17 cellular contexts compared by ENCODE assay signal in the genomic region with DNA sequence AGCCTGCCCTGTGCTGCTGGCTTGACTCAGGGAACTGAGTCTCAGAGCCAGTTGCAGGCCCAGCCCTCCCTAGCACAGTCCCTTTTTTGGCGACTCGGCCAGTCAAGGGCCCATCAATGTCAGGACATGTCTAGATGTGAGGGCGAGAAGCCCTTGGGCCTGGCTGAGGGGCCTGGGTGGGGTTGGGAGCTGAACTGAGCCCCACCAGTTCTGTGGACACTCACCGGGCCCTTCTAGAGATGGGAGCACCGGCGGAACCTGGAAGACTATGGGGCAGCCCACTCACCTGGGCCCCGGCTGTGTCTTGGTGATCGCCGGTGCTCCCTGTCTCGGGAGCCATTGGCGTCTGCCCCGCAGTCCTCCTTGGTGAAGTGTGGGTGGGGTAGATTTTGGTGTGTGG.
DNase-seq lines count a peak whose midpoint lies in the region; ATAC-seq and TF ChIP-seq lines count a peak whose summit lies in the region.
"Had no signal": no experiment of that assay in that cellular context is flagged by ENCODE, and none has a peak within 500 bp of the region (broad histone marks: within the 10 kb centered on the region; RNA-seq: fewer than 3 reads in every experiment).

No MANE protein-coding gene starts in this region.

- no peak for ATAC-seq in HG03520 (IDR thresholded peaks at IDR 0.05; ENCODE audit: unreplicated experiment)
- ATAC-seq: A549 had no signal

- 90 to 96% (median 94%) methylated on average over 4 to 12 of the region's 12 CpGs for WGBS in spleen, 5 donors
- 87 to 92% methylated on average over 12 of the region's 12 CpGs for WGBS in lower leg skin, 2 donors

- H3K4me3 ChIP-seq in neural progenitor cell: no peak overlapping the region
- no peak overlapping the region for H3K4me3 ChIP-seq in spleen
- no peak overlapping the region for H3K4me3 ChIP-seq in lower leg skin (ENCODE audit: low read depth, poor library complexity, severe bottlenecking)
- H3K4me3 ChIP-seq: A549 had no signal

- H3K27me3 Mint-ChIP-seq in brain (peaks cover 7% of the 10 kb centered on the region), glutamatergic neuron (ENCODE audit: unreplicated experiment) (peaks cover 14% of the 10 kb centered on the region), neural progenitor cell (ENCODE audit: insufficient read depth, low read depth) (peaks cover 14% of the 10 kb centered on the region)

- no peaks in the 10 kb centered on the region for H4K20me1 ChIP-seq in neural progenitor cell (ENCODE audit: low read depth)

- DNase-seq in glutamatergic neuron (peak; percentile 14), neural progenitor cell (ENCODE audit: low spot score) (no peak), spleen (peak; percentile 66), lower leg skin (ENCODE audit: low spot score in 2 of 2) (no peak), iPS-NIHi7 (ENCODE audit: extremely low spot score) (no peak)
- DNase-seq: BE2C; CD4-positive, alpha-beta memory T cell; DMS153; DMS79 treated with DMSO at 0.1 percent for 48 hours; EL; GOT3; HCEC 1CT; HFFc6 had no signal

- H3K4me1 ChIP-seq in neural progenitor cell: no peaks in the 10 kb centered on the region
- peaks cover 0 to 9% (median 0%) of the 10 kb centered on the region in 6 donors for H3K4me1 ChIP-seq in spleen
- H3K4me1 ChIP-seq: A549, BE2C had no signal

- no peak for TF ChIP-seq POLR2A in spleen (IDR thresholded peaks at IDR 0.05)
- TF ChIP-seq POLR2A in lower leg skin (IDR thresholded peaks at IDR 0.05): no peak

- no peak overlapping the region for H2AFZ ChIP-seq in neural progenitor cell (replicated peaks)

- intact Hi-C loops in spleen (cut with DNase I; ENCODE audit: low total_unique reads) (no loop called here), lower leg skin (cut with DNase I; ENCODE audit: low total_unique reads) (no loop called here)

- H3F3A ChIP-seq in neural progenitor cell (ENCODE audit: low read depth): no peaks in the 10 kb centered on the region

- no peaks in the 10 kb centered on the region for H3K27me3 ChIP-seq in neural progenitor cell
- H3K27me3 ChIP-seq in spleen (replicated peaks in 1 of 7): peaks cover 0 to 20% (median 0%) of the 10 kb centered on the region in 7 donors
- H3K27me3 ChIP-seq: BE2C had no signal

- H3K9me3 ChIP-seq in neural progenitor cell (ENCODE audit: low read depth): no peaks in the 10 kb centered on the region
- H3K9me3 ChIP-seq in spleen: no peaks in the 10 kb centered on the region
- H3K9me3 ChIP-seq: A549, BE2C had no signal

- H3K9me3 Mint-ChIP-seq in brain (no peaks in the 10 kb centered on the region), glutamatergic neuron (ENCODE audit: unreplicated experiment) (peaks cover 21% of the 10 kb centered on the region), neural progenitor cell (no peaks in the 10 kb centered on the region)
- H3K9me3 Mint-ChIP-seq: HFFc6 had no signal

- no peaks in the 10 kb centered on the region for H3K36me3 Mint-ChIP-seq in brain
- H3K36me3 Mint-ChIP-seq in glutamatergic neuron (ENCODE audit: unreplicated experiment): no peaks in the 10 kb centered on the region
- H3K36me3 Mint-ChIP-seq in neural progenitor cell: no peaks in the 10 kb centered on the region
- H3K36me3 Mint-ChIP-seq: CD4-positive, alpha-beta memory T cell had no signal

- H3K4me3 Mint-ChIP-seq in brain (no peak overlapping the region), glutamatergic neuron (ENCODE audit: unreplicated experiment) (no peak overlapping the region), neural progenitor cell (peak overlapping the region; percentile 50)
- H3K4me3 Mint-ChIP-seq: CD4-positive, alpha-beta memory T cell; HFFc6 had no signal

- H3K36me3 ChIP-seq in neural progenitor cell: no peaks in the 10 kb centered on the region
- H3K36me3 ChIP-seq in spleen: no peaks in the 10 kb centered on the region
- H3K36me3 ChIP-seq: BE2C had no signal

- H3K27ac Mint-ChIP-seq in brain: peak overlapping the region in 4 of 5 experiments; percentile 20 to 97 (median 86)
- no peak overlapping the region for H3K27ac Mint-ChIP-seq in glutamatergic neuron (ENCODE audit: unreplicated experiment)
- H3K27ac Mint-ChIP-seq in neural progenitor cell: no peak overlapping the region
- H3K27ac Mint-ChIP-seq: CD4-positive, alpha-beta memory T cell; HFFc6 had no signal

- no peak for TF ChIP-seq CTCF in brain (conservative IDR thresholded peaks at IDR 0.05)
- no peak for TF ChIP-seq CTCF in glutamatergic neuron (IDR thresholded peaks at IDR 0.05; ENCODE audit: partially characterized antibody, unreplicated experiment)
- TF ChIP-seq CTCF in neural progenitor cell (IDR thresholded peaks at IDR 0.05): no peak
- TF ChIP-seq CTCF in spleen (IDR thresholded peaks at IDR 0.05 in 8 of 11, conservative IDR thresholded peaks at IDR 0.05 in 3 of 11): no peak
- no peak for TF ChIP-seq CTCF in lower leg skin (IDR thresholded peaks at IDR 0.05)

- peaks cover 24% of the 10 kb centered on the region for H3K4me1 Mint-ChIP-seq in brain
- H3K4me1 Mint-ChIP-seq in glutamatergic neuron (ENCODE audit: low read depth, unreplicated experiment): peaks cover 26% of the 10 kb centered on the region
- H3K4me1 Mint-ChIP-seq in neural progenitor cell: peaks cover 4% of the 10 kb centered on the region

- H3K4me2 ChIP-seq in neural progenitor cell: no peak overlapping the region
- H3K4me2 ChIP-seq: A549 had no signal

- H3K9ac ChIP-seq in neural progenitor cell: no peak overlapping the region

- no peaks in the 10 kb centered on the region for H3K79me2 ChIP-seq in neural progenitor cell (ENCODE audit: low read depth)

- H3K27ac ChIP-seq in neural progenitor cell (no peak overlapping the region), spleen (no peak overlapping the region)
- H3K27ac ChIP-seq: A549, C4-2B had no signal

Comparison
In these comparisons a context has a peak if more than half of its experiments do, and no peak if none do; other contexts are left out.
1. H3K27ac Mint-ChIP-seq: peak in brain (4 of 5); none in glutamatergic neuron (single experiment) and neural progenitor cell (single experiment).
2. DNase-seq: peak in glutamatergic neuron (single experiment) and spleen (single experiment); none in neural progenitor cell (single experiment), lower leg skin (0 of 2) and iPS-NIHi7 (single experiment).